Comparison of ENCODE assay signal across 10 cellular contexts in the genomic region with DNA sequence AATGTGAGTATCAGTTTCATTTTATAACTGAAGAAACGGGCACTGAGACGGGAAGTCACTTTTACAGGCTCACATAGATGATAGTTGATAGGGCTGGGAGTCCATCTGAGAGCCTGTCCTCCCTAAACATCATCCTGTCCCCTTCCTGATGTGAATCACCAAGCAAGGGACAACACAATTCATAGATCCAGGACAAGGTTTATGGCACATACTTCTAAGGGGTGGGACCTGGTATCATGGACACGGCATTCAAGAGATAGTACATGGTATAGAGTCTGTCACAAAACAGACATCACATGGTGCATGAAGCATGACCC. TPM values are rescaled to one million over a fixed set of nuclear protein-coding genes. Genes with fewer than 3 reads are reported as not detected.
A peak's percentile ranks its signal among the peaks of the same experiment; 100 is the strongest.
DNase-seq lines count a peak whose midpoint lies in the region; FAIRE-seq and TF ChIP-seq lines count a peak whose summit lies in the region.
"Had no signal": no experiment of that assay in that cellular context is flagged by ENCODE, and none has a peak within 500 bp of the region (broad histone marks: within the 10 kb centered on the region; RNA-seq: fewer than 3 reads in every experiment).

No MANE protein-coding gene starts in this region.

- no peaks in the 10 kb centered on the region for H3K36me3 ChIP-seq in BLaER1
- H3K36me3 ChIP-seq in adipocyte (ENCODE audit: control insufficient read depth, insufficient read depth, low read length, severe bottlenecking), result peaks cover 11% of the 10 kb centered on the region
- peaks cover 0 to 22% of the 10 kb centered on the region in 2 experiments for H3K36me3 ChIP-seq in keratinocyte (ENCODE audit: control insufficient read depth in 2 of 2, extremely low read depth in 1 of 2, insufficient read depth in 2 of 2, low read length in 2 of 2)
- H3K36me3 ChIP-seq in rectal smooth muscle tissue (ENCODE audit: control insufficient read depth, insufficient read depth, low read length), result peaks cover 3% of the 10 kb centered on the region

- peak overlapping the region; percentile 74 for H2AFZ ChIP-seq in keratinocyte (ENCODE audit: control insufficient read depth, low read length)

- H3K4me1 Mint-ChIP-seq in activated CD4-positive, alpha-beta memory T cell treated with anti-CD3 and anti-CD28 coated beads for 36 hours (ENCODE audit: low read depth), result peaks cover 17% of the 10 kb centered on the region

- POLR2A ChIA-PET in activated CD4-positive, alpha-beta memory T cell treated with anti-CD3 and anti-CD28 coated beads for 36 hours (lab: Charles Lee), result no interaction called here

- H3K9me1 ChIP-seq in keratinocyte (ENCODE audit: control insufficient read depth, extremely low read depth, insufficient read depth, low read length), result no peaks in the 10 kb centered on the region

- H3K9ac ChIP-seq in BLaER1 (peak overlapping the region; percentile 54; the same call in 1 of the 2 replicates), adipocyte (ENCODE audit: low read length) (peak overlapping the region; percentile 89), keratinocyte (ENCODE audit: control insufficient read depth, extremely low read depth, insufficient read depth, low read length) (peak overlapping the region; percentile 91), rectal smooth muscle tissue (ENCODE audit: low read length) (peak overlapping the region; percentile 13)

- intact Hi-C loops in activated CD4-positive, alpha-beta memory T cell treated with anti-CD3 and anti-CD28 coated beads for 36 hours (cut with micrococcal nuclease), result no loop called here

- no peaks in the 10 kb centered on the region for H3K27me3 Mint-ChIP-seq in activated CD4-positive, alpha-beta memory T cell treated with anti-CD3 and anti-CD28 coated beads for 36 hours
- H3K27me3 Mint-ChIP-seq: activated naive CD8-positive, alpha-beta T cell treated with anti-CD3 and anti-CD28 coated beads for 36 hours had no signal

- H3K79me2 ChIP-seq in keratinocyte (ENCODE audit: control insufficient read depth, insufficient read depth, low read length), result peaks cover 1% of the 10 kb centered on the region

- H3K4me3 ChIP-seq in BLaER1 (no peak overlapping the region), adipocyte (ENCODE audit: low read length) (peak overlapping the region; percentile 42), keratinocyte (ENCODE audit: control insufficient read depth in 2 of 3, extremely low read depth in 1 of 3, insufficient read depth in 2 of 3, low read depth in 1 of 3, low read length in 3 of 3) (peak overlapping the region in 1 of 3 experiments; percentile 7), rectal smooth muscle tissue (ENCODE audit: low read length) (peak overlapping the region; percentile 6)

- H3K4me1 ChIP-seq in BLaER1, result peaks cover 89% of the 10 kb centered on the region
- H3K4me1 ChIP-seq in adipocyte (ENCODE audit: control insufficient read depth, insufficient read depth, low read length), result peaks cover 68% of the 10 kb centered on the region
- peaks cover 55% of the 10 kb centered on the region for H3K4me1 ChIP-seq in keratinocyte (ENCODE audit: control insufficient read depth, extremely low read depth, insufficient read depth, low read length)
- peaks cover 78% of the 10 kb centered on the region for H3K4me1 ChIP-seq in rectal smooth muscle tissue (ENCODE audit: control insufficient read depth, insufficient read depth, low read length)

- FAIRE-seq in keratinocyte (lab: Jason Lieb, UNC), result no peak

- dilution Hi-C loops in keratinocyte (cut with MboI; ENCODE audit: extremely low pct_ligation_motif_present, low sequenced_read_pairs), result no loop called here

- no peak for TF ChIP-seq CTCF in keratinocyte (optimal IDR thresholded peaks at IDR 0.05 in 1 of 3, IDR thresholded peaks at IDR 0.05 in 1 of 3, conservative IDR thresholded peaks at IDR 0.05 in 1 of 3; ENCODE audit: extremely low read depth in 1 of 3, insufficient read depth in 2 of 3, low read length in 3 of 3)

- CTCF ChIA-PET in activated CD4-positive, alpha-beta memory T cell treated with anti-CD3 and anti-CD28 coated beads for 36 hours (lab: Charles Lee), result interaction anchor here (1.2 to 2.2 kb wide), 2 partner anchors 8 to 10 kb away, joined by 3 to 10 read pairs; no protein-coding TSS in a partner anchor

- DNase-seq in adipocyte (ENCODE audit: low read depth) (no peak), keratinocyte (ENCODE audit: low read depth, low spot score) (no peak), HPDE6-E6E7 (ENCODE audit: extremely low spot score) (no peak), glomerular visceral epithelial cell (ENCODE audit: extremely low spot score) (no peak), AML-193 (lab: John Stamatoyannopoulos, UW) (no peak)
- no peak for DNase-seq in activated CD4-positive, alpha-beta memory T cell treated with anti-CD3 and anti-CD28 coated beads for 36 hours
- DNase-seq: activated naive CD8-positive, alpha-beta T cell treated with anti-CD3 and anti-CD28 coated beads for 36 hours; NCI-H1092 had no signal

- H4K20me1 ChIP-seq in BLaER1, result no peaks in the 10 kb centered on the region
- H4K20me1 ChIP-seq in keratinocyte (ENCODE audit: control insufficient read depth, extremely low read depth, insufficient read depth, low read length), result no peaks in the 10 kb centered on the region

- H3K27ac ChIP-seq in BLaER1 (peak overlapping the region; percentile 76), keratinocyte (ENCODE audit: control insufficient read depth, insufficient read depth, low read length) (peak overlapping the region; percentile 100), rectal smooth muscle tissue (ENCODE audit: low read depth, low read length) (peak overlapping the region; percentile 100)

- H3K27me3 ChIP-seq in BLaER1, result no peaks in the 10 kb centered on the region
- no peaks in the 10 kb centered on the region for H3K27me3 ChIP-seq in adipocyte (replicated peaks; ENCODE audit: control insufficient read depth, insufficient read depth, low read length)
- H3K27me3 ChIP-seq in keratinocyte (ENCODE audit: control insufficient read depth, extremely low read depth, insufficient read depth, low read length), result no peaks in the 10 kb centered on the region
- no peaks in the 10 kb centered on the region for H3K27me3 ChIP-seq in rectal smooth muscle tissue (ENCODE audit: control insufficient read depth, insufficient read depth, low read length)

- no peak overlapping the region for H3K4me3 Mint-ChIP-seq in activated CD4-positive, alpha-beta memory T cell treated with anti-CD3 and anti-CD28 coated beads for 36 hours
- H3K4me3 Mint-ChIP-seq: activated naive CD8-positive, alpha-beta T cell treated with anti-CD3 and anti-CD28 coated beads for 36 hours had no signal

- H3K4me2 ChIP-seq in BLaER1 (peak overlapping the region; percentile 94), keratinocyte (ENCODE audit: control insufficient read depth, extremely low read depth, insufficient read depth, low read depth, low read length) (peak overlapping the region; percentile 74)

- H3K9me3 ChIP-seq in BLaER1, result no peaks in the 10 kb centered on the region
- no peaks in the 10 kb centered on the region for H3K9me3 ChIP-seq in adipocyte (ENCODE audit: control insufficient read depth, low read length)
- H3K9me3 ChIP-seq in keratinocyte (ENCODE audit: control insufficient read depth, low read depth, low read length), result no peaks in the 10 kb centered on the region

- H3K36me3 Mint-ChIP-seq in activated CD4-positive, alpha-beta memory T cell treated with anti-CD3 and anti-CD28 coated beads for 36 hours, result no peaks in the 10 kb centered on the region
- H3K36me3 Mint-ChIP-seq: activated naive CD8-positive, alpha-beta T cell treated with anti-CD3 and anti-CD28 coated beads for 36 hours had no signal

- H3K9me3 Mint-ChIP-seq in activated CD4-positive, alpha-beta memory T cell treated with anti-CD3 and anti-CD28 coated beads for 36 hours, result no peaks in the 10 kb centered on the region
- H3K9me3 Mint-ChIP-seq: activated naive CD8-positive, alpha-beta T cell treated with anti-CD3 and anti-CD28 coated beads for 36 hours had no signal

- no peak overlapping the region for H3K27ac Mint-ChIP-seq in activated CD4-positive, alpha-beta memory T cell treated with anti-CD3 and anti-CD28 coated beads for 36 hours
- H3K27ac Mint-ChIP-seq: activated naive CD8-positive, alpha-beta T cell treated with anti-CD3 and anti-CD28 coated beads for 36 hours had no signal

RNA-seq across cellular contexts. Expression of a gene that starts 20.6 kb away (rescaled TPM):
- 166 to 348 TPM (median 287 TPM) in 3 replicates for polyA plus RNA-seq in keratinocyte
- polyA plus RNA-seq in keratinocyte (2011; ENCODE audit: low read depth), result 619 TPM
- polyA plus RNA-seq in keratinocyte (2011; cell fraction: cytosol; rRNA removed), result 156 and 282 TPM in 2 replicates
- polyA plus RNA-seq in keratinocyte (2011; cell fraction: nucleus; rRNA removed), result 255 and 339 TPM in 2 replicates
- 221 and 240 TPM in 2 replicates for polyA plus RNA-seq in keratinocyte (2012; ENCODE audit: low replicate concordance)
- 343 to 723 TPM (median 389 TPM) in 3 replicates for polyA minus RNA-seq in keratinocyte
- 504 TPM for polyA minus RNA-seq in keratinocyte (2011; cell fraction: cytosol; rRNA and poly(A)+ RNA removed)
- 333 and 379 TPM in 2 replicates for polyA minus RNA-seq in keratinocyte (2011; cell fraction: nucleus; rRNA and poly(A)+ RNA removed)
- 1 to 10 TPM; 2.6 to 2.9 TPM for total RNA-seq in activated CD4-positive, alpha-beta memory T cell treated with anti-CD3 and anti-CD28 coated beads for 36 hours

Comparison
In these comparisons a context has a peak if more than half of its experiments do, and no peak if none do; other contexts are left out.
1. H3K9ac ChIP-seq: peak in every context shown above with its lines; median percentile 91 in keratinocyte; 89 in adipocyte; 54 in BLaER1; 13 in rectal smooth muscle tissue.